ENCODE assay signal across 8 cellular contexts in genomic region chr1:20787100-20787774, GRCh38. TPM values are rescaled to one million over a fixed set of nuclear protein-coding genes. Genes with fewer than 3 reads are reported as not detected.
DNase-seq lines count a peak whose midpoint lies in the region; ATAC-seq and TF ChIP-seq lines count a peak whose summit lies in the region.

A gene with protein sequence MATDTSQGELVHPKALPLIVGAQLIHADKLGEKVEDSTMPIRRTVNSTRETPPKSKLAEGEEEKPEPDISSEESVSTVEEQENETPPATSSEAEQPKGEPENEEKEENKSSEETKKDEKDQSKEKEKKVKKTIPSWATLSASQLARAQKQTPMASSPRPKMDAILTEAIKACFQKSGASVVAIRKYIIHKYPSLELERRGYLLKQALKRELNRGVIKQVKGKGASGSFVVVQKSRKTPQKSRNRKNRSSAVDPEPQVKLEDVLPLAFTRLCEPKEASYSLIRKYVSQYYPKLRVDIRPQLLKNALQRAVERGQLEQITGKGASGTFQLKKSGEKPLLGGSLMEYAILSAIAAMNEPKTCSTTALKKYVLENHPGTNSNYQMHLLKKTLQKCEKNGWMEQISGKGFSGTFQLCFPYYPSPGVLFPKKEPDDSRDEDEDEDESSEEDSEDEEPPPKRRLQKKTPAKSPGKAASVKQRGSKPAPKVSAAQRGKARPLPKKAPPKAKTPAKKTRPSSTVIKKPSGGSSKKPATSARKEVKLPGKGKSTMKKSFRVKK (minus strand): TSS chr1:20787307. CDS start chr1:20780440, 6,867 bp downstream.

- peak within 1 kb of the TSS; percentile 63 for H2AFZ ChIP-seq in neuron (ENCODE audit: low read depth, low read length)

- H3K36me3 ChIP-seq in KOPT-K1 (ENCODE audit: insufficient read depth, low read length), result peaks cover 19% of the 10 kb centered on the region; the same call in 1 of the 2 replicates
- H3K36me3 ChIP-seq in neuron (ENCODE audit: insufficient read depth, low read length), result no peaks in the 10 kb centered on the region

- H3K27me3 ChIP-seq in foreskin keratinocyte (no peaks in the 10 kb centered on the region), neuron (ENCODE audit: insufficient read depth, low read length) (no peaks in the 10 kb centered on the region)

- peak; percentile 42 for ATAC-seq in GM21825 (IDR thresholded peaks at IDR 0.05; ENCODE audit: unreplicated experiment)
- peak; percentile 37 for ATAC-seq in foreskin keratinocyte

- peak within 1 kb of the TSS; percentile 91 for H3K27ac ChIP-seq in KOPT-K1 (ENCODE audit: low read depth, low read length, poor library complexity, severe bottlenecking)
- peak within 1 kb of the TSS; percentile 87 for H3K27ac ChIP-seq in foreskin keratinocyte

- DNase-seq in EL, result peak; percentile 78
- peak; percentile 60 for DNase-seq in SHP77 treated with DMSO at 0.1 percent for 48 hours (lab: John Stamatoyannopoulos, UW)
- DNase-seq in activated gamma-delta T cell treated with Interleukin-2 at 50 U/mL for 16 hours, result peak; percentile 83
- peak in 1 of 2 donors; percentile 57 for DNase-seq in foreskin keratinocyte
- DNase-seq in stromal cell of bone marrow (ENCODE audit: low read depth), result peak; percentile 45

- peak within 1 kb of the TSS; percentile 75 for H3K4me3 ChIP-seq in neuron (ENCODE audit: low read length)

- TF ChIP-seq CTCF in foreskin keratinocyte (conservative IDR thresholded peaks at IDR 0.05), result no peak

- H3K9me3 ChIP-seq in KOPT-K1 (ENCODE audit: insufficient read depth, low read length, poor library complexity, severe bottlenecking) (no peaks in the 10 kb centered on the region), neuron (ENCODE audit: low read length) (no peaks in the 10 kb centered on the region)

- H3K4me1 ChIP-seq in foreskin keratinocyte (peaks cover 7% of the 10 kb centered on the region), neuron (ENCODE audit: insufficient read depth, low read length) (peaks cover 16% of the 10 kb centered on the region)

RNA-seq across cellular contexts. Expression of the gene that starts here (rescaled TPM):
- total RNA-seq in foreskin keratinocyte, result 160 and 176 TPM in 2 replicates
- 34.0 and 39.7 TPM in 2 replicates for polyA plus RNA-seq in foreskin keratinocyte
